1 cellular context compared by ENCODE assay signal in the genomic region with DNA sequence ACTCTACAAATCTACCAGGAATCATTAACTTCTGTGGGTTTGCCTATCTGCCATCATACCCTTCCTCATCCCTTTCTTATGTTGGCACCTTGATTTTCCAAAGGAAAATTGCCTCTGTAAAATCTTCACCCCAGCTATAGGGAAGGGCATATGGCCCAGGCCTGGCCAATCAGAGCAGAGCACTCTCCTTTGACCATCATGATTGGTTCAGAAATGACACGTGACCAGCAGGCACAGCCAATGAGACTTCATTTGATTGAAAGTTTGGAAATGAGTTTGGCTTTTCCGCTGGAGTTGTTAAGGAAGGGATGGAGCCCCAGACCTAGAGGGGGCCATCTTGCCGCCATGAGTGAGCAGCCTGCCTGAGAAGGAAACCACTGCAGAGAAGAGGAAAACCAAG.
TF ChIP-seq lines count a peak whose summit lies in the region.

No MANE protein-coding gene starts in this region.

TF ChIP-seq in K562, 482 proteins besides CTCF, POLR2A, EP300 and RAD21 (continued from another document):
- TF ChIP-seq, protein P1, sequence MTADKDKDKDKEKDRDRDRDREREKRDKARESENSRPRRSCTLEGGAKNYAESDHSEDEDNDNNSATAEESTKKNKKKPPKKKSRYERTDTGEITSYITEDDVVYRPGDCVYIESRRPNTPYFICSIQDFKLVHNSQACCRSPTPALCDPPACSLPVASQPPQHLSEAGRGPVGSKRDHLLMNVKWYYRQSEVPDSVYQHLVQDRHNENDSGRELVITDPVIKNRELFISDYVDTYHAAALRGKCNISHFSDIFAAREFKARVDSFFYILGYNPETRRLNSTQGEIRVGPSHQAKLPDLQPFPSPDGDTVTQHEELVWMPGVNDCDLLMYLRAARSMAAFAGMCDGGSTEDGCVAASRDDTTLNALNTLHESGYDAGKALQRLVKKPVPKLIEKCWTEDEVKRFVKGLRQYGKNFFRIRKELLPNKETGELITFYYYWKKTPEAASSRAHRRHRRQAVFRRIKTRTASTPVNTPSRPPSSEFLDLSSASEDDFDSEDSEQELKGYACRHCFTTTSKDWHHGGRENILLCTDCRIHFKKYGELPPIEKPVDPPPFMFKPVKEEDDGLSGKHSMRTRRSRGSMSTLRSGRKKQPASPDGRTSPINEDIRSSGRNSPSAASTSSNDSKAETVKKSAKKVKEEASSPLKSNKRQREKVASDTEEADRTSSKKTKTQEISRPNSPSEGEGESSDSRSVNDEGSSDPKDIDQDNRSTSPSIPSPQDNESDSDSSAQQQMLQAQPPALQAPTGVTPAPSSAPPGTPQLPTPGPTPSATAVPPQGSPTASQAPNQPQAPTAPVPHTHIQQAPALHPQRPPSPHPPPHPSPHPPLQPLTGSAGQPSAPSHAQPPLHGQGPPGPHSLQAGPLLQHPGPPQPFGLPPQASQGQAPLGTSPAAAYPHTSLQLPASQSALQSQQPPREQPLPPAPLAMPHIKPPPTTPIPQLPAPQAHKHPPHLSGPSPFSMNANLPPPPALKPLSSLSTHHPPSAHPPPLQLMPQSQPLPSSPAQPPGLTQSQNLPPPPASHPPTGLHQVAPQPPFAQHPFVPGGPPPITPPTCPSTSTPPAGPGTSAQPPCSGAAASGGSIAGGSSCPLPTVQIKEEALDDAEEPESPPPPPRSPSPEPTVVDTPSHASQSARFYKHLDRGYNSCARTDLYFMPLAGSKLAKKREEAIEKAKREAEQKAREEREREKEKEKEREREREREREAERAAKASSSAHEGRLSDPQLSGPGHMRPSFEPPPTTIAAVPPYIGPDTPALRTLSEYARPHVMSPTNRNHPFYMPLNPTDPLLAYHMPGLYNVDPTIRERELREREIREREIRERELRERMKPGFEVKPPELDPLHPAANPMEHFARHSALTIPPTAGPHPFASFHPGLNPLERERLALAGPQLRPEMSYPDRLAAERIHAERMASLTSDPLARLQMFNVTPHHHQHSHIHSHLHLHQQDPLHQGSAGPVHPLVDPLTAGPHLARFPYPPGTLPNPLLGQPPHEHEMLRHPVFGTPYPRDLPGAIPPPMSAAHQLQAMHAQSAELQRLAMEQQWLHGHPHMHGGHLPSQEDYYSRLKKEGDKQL (CRISPR knock-in tag; IDR thresholded peaks at IDR 0.05; ENCODE audit: borderline replicate concordance): no peak
- TF ChIP-seq, protein P2, sequence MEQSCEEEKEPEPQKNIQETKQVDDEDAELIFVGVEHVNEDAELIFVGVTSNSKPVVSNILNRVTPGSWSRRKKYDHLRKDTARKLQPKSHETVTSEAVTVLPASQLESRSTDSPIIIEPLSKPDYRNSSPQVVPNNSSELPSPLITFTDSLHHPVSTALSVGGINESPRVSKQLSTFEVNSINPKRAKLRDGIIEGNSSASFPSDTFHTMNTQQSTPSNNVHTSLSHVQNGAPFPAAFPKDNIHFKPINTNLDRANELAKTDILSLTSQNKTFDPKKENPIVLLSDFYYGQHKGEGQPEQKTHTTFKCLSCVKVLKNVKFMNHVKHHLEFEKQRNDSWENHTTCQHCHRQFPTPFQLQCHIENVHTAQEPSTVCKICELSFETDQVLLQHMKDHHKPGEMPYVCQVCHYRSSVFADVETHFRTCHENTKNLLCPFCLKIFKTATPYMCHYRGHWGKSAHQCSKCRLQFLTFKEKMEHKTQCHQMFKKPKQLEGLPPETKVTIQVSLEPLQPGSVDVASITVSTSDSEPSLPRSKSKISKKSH (CRISPR knock-in tag; IDR thresholded peaks at IDR 0.05): no peak
TF ChIP-seq in K562: peak in this region for 11.
